ENCODE assay signal across 19 cellular contexts in genomic region chr6:20569000-20569610, GRCh38. TPM values are rescaled to one million over a fixed set of nuclear protein-coding genes. Genes with fewer than 3 reads are reported as not detected.
DNase-seq lines count a peak whose midpoint lies in the region; ATAC-seq and TF ChIP-seq lines count a peak whose summit lies in the region.
"Had no signal": no experiment of that assay in that cellular context is flagged by ENCODE, and none has a peak within 500 bp of the region (broad histone marks: within the 10 kb centered on the region; RNA-seq: fewer than 3 reads in every experiment).

No MANE protein-coding gene starts in this region.

- no peak for ATAC-seq in stimulated activated effector memory CD8-positive, alpha-beta T cell treated with anti-CD3 and anti-CD28 coated beads, Interleukin-12 subunit alpha, Interleukin-12 subunit beta, amount 100 ng/mL, for 72 hours
- ATAC-seq in stimulated activated naive CD8-positive, alpha-beta T cell treated with anti-CD3 and anti-CD28 coated beads, Interleukin-15, Interleukin-2, amounts not matched to agents 100 U/mL and 50 U/mL, for 24 hours, result no peak
- ATAC-seq: CD8-positive, alpha-beta T cell; right lobe of liver; upper lobe of right lung had no signal

- DNase-seq in NCI-H2171 treated with DMSO at 0.1 percent for 48 hours (lab: John Stamatoyannopoulos, UW) (peak; percentile 51), NCI-H2171 (lab: John Stamatoyannopoulos, UW) (no peak), RPMI7951 (ENCODE audit: low read depth) (peak; percentile 49), epithelial cell of proximal tubule (ENCODE audit: low read depth) (peak; percentile 39), superior temporal gyrus (ENCODE audit: extremely low spot score) (peak; percentile 9), OCI-M2 (lab: John Stamatoyannopoulos, UW; ENCODE audit: unreplicated experiment) (no peak)
- DNase-seq in stimulated activated effector memory CD8-positive, alpha-beta T cell treated with anti-CD3 and anti-CD28 coated beads, Interleukin-12 subunit alpha, Interleukin-12 subunit beta, amount 100 ng/mL, for 72 hours (ENCODE audit: low spot score in 2 of 2), result no peak
- no peak for DNase-seq in stimulated activated naive CD8-positive, alpha-beta T cell treated with anti-CD3 and anti-CD28 coated beads, Interleukin-15, Interleukin-2, amounts not matched to agents 100 U/mL and 50 U/mL, for 24 hours
- DNase-seq: activated CD4-positive, alpha-beta T cell treated with anti-CD3 and anti-CD28 coated beads, Interleukin-2, amount 50 U/mL, for 48 hours; amniotic stem cell; CD8-positive, alpha-beta T cell; cortex of kidney; NCI-H774; right lobe of liver; SHP77; stimulated activated CD4-positive, alpha-beta T cell treated with anti-CD3 and anti-CD28 coated beads, Interleukin-2, amount 100 ng/mL, for 48 hours; upper lobe of right lung had no signal

- peaks cover 13% of the 10 kb centered on the region for H3K4me1 Mint-ChIP-seq in stimulated activated effector memory CD8-positive, alpha-beta T cell treated with anti-CD3 and anti-CD28 coated beads, Interleukin-12 subunit alpha, Interleukin-12 subunit beta, amount 100 ng/mL, for 72 hours

- H3K4me3 ChIP-seq in epithelial cell of proximal tubule (ENCODE audit: low read depth, low read length), result no peak overlapping the region
- H3K4me3 ChIP-seq: esophagus muscularis mucosa, right lobe of liver, upper lobe of right lung had no signal

- H3K27ac Mint-ChIP-seq in stimulated activated effector memory CD8-positive, alpha-beta T cell treated with anti-CD3 and anti-CD28 coated beads, Interleukin-12 subunit alpha, Interleukin-12 subunit beta, amount 100 ng/mL, for 72 hours, result no peak overlapping the region
- H3K27ac Mint-ChIP-seq: activated T-helper 1 cell treated with anti-CD3 and anti-CD28 coated beads, Interleukin-12 subunit alpha, Interleukin-12 subunit beta, Interleukin-2, Interleukin-4 antibody, amounts not matched to agents 30 ng/mL and 10 ng/mL and 1 ng/mL, durations not matched to agents 14 hours and 24 hours and 36 hours; CD8-positive, alpha-beta T cell had no signal

- H3K36me3 Mint-ChIP-seq in stimulated activated effector memory CD8-positive, alpha-beta T cell treated with anti-CD3 and anti-CD28 coated beads, Interleukin-12 subunit alpha, Interleukin-12 subunit beta, amount 100 ng/mL, for 72 hours, result peaks cover 7% of the 10 kb centered on the region

- H3K4me3 Mint-ChIP-seq in stimulated activated effector memory CD8-positive, alpha-beta T cell treated with anti-CD3 and anti-CD28 coated beads, Interleukin-12 subunit alpha, Interleukin-12 subunit beta, amount 100 ng/mL, for 72 hours, result no peak overlapping the region
- H3K4me3 Mint-ChIP-seq: activated T-helper 1 cell treated with anti-CD3 and anti-CD28 coated beads, Interleukin-12 subunit alpha, Interleukin-12 subunit beta, Interleukin-2, Interleukin-4 antibody, amounts not matched to agents 30 ng/mL and 10 ng/mL and 1 ng/mL, durations not matched to agents 14 hours and 24 hours and 36 hours; CD8-positive, alpha-beta T cell had no signal

- no peak for TF ChIP-seq CTCF in epithelial cell of proximal tubule (conservative IDR thresholded peaks at IDR 0.05; ENCODE audit: low read depth, low read length)

- H3K9me3 Mint-ChIP-seq in stimulated activated effector memory CD8-positive, alpha-beta T cell treated with anti-CD3 and anti-CD28 coated beads, Interleukin-12 subunit alpha, Interleukin-12 subunit beta, amount 100 ng/mL, for 72 hours, result no peaks in the 10 kb centered on the region
- H3K9me3 Mint-ChIP-seq: activated T-helper 1 cell treated with anti-CD3 and anti-CD28 coated beads, Interleukin-12 subunit alpha, Interleukin-12 subunit beta, Interleukin-2, Interleukin-4 antibody, amounts not matched to agents 30 ng/mL and 10 ng/mL and 1 ng/mL, durations not matched to agents 14 hours and 24 hours and 36 hours; CD8-positive, alpha-beta T cell had no signal

RNA-seq across cellular contexts. Expression of gene CDKAL1, which starts 34.8 kb away (rescaled TPM):
- 22.3 and 22.5 TPM in 2 replicates for total RNA-seq in RPMI7951 (2014; rRNA removed; shearing (Covaris generic))
- total RNA-seq in epithelial cell of proximal tubule, result 12.2 and 18.2 TPM in 2 replicates

Comparison
In these comparisons a context has a peak if more than half of its experiments do, and no peak if none do; other contexts are left out.
1. DNase-seq: peak in NCI-H2171 treated with DMSO at 0.1 percent for 48 hours (single experiment), RPMI7951 (single experiment), epithelial cell of proximal tubule (single experiment) and superior temporal gyrus (single experiment); none in NCI-H2171 (single experiment), OCI-M2 (single experiment), stimulated activated effector memory CD8-positive, alpha-beta T cell treated with anti-CD3 and anti-CD28 coated beads, Interleukin-12 subunit alpha, Interleukin-12 subunit beta, amount 100 ng/mL, for 72 hours (0 of 2) and stimulated activated naive CD8-positive, alpha-beta T cell treated with anti-CD3 and anti-CD28 coated beads, Interleukin-15, Interleukin-2, amounts not matched to agents 100 U/mL and 50 U/mL, for 24 hours (single experiment).